In the genomic region with DNA sequence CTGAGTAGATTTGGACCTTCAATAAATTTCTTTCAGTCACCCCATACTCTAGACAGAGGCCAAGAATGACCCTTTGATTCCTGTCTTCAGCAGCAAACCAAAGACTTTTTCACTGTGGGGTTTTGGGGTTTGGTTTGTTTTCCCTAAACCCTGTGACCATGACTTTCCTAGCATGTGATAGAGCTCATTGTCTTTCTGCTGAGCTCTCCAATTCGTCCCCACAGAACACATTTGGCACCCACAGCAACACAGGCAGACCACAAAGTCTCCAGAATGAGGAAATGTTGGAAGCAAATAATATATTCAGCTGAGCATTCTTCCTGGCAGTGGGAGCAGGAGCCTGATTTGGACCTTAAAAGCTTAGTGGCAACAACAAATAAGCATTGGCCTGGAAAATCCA, we compare ENCODE assay signal across 13 cellular contexts. TPM values are rescaled to one million over a fixed set of nuclear protein-coding genes. Genes with fewer than 3 reads are reported as not detected.
DNase-seq lines count a peak whose midpoint lies in the region; ATAC-seq and TF ChIP-seq lines count a peak whose summit lies in the region.
"Had no signal": no experiment of that assay in that cellular context is flagged by ENCODE, and none has a peak within 500 bp of the region (broad histone marks: within the 10 kb centered on the region; RNA-seq: fewer than 3 reads in every experiment).

No MANE protein-coding gene starts in this region.

- H3K4me1 ChIP-seq in lung (ENCODE audit: control insufficient read depth in 2 of 2, insufficient read depth in 2 of 2, low read length in 2 of 2), result no peaks in the 10 kb centered on the region
- peaks cover 0 to 23% (median 13%) of the 10 kb centered on the region in 5 donors for H3K4me1 ChIP-seq in subcutaneous abdominal adipose tissue (ENCODE audit: control insufficient read depth in 5 of 5, insufficient read depth in 5 of 5, low read length in 5 of 5)

- peak; percentile 47 for ATAC-seq in lung (ENCODE audit: insufficient read depth, low FRiP score)
- ATAC-seq in stimulated activated memory B cell treated with anti-CD40 and anti-IgM and Interleukin-4, amounts not matched to agents 10 μg/mL and 1 μg/mL and 100 μg/mL, for 72 hours, result no peak
- ATAC-seq: CD8-positive, alpha-beta T cell; HCT116 had no signal

- peak overlapping the region; percentile 57 to 99 (median 94) for H3K27ac ChIP-seq in dorsolateral prefrontal cortex
- H3K27ac ChIP-seq in lung (ENCODE audit: low read depth in 1 of 2, low read length in 1 of 2), result no peak overlapping the region
- H3K27ac ChIP-seq in subcutaneous abdominal adipose tissue (ENCODE audit: low read depth, low read length), result peak overlapping the region; percentile 71
- H3K27ac ChIP-seq: epithelial cell of prostate had no signal

- DNase-seq in OCI-M1 (lab: John Stamatoyannopoulos, UW) (peak; percentile 46), dorsolateral prefrontal cortex (peak in 8 of 10 donors; percentile 30 to 69 (median 53)), lung (ENCODE audit: low spot score) (no peak), HuH-7 (ENCODE audit: low spot score) (no peak), HPDE6-E6E7 (ENCODE audit: extremely low spot score) (no peak), NCI-H1092 (lab: John Stamatoyannopoulos, UW) (no peak)
- DNase-seq: CD8-positive, alpha-beta T cell; Karpas-422; T-helper 1 cell had no signal

- WGBS in lung, 2 donors, result 4 to 13% methylated on average over 1 of the region's 1 CpG

- H3K36me3 ChIP-seq in lung (ENCODE audit: control insufficient read depth in 2 of 2, insufficient read depth in 2 of 2, low read length in 2 of 2) (no peaks in the 10 kb centered on the region), subcutaneous abdominal adipose tissue (ENCODE audit: control insufficient read depth in 5 of 5, insufficient read depth in 5 of 5, low read length in 5 of 5) (no peaks in the 10 kb centered on the region)

- no peak overlapping the region for H3K27ac Mint-ChIP-seq in stimulated activated memory B cell treated with anti-CD40 and anti-IgM and Interleukin-4, amounts not matched to agents 10 μg/mL and 1 μg/mL and 100 μg/mL, for 72 hours
- H3K27ac Mint-ChIP-seq: CD8-positive, alpha-beta T cell had no signal

- no peaks in the 10 kb centered on the region for H3K9me3 Mint-ChIP-seq in stimulated activated memory B cell treated with anti-CD40 and anti-IgM and Interleukin-4, amounts not matched to agents 10 μg/mL and 1 μg/mL and 100 μg/mL, for 72 hours
- H3K9me3 Mint-ChIP-seq: CD8-positive, alpha-beta T cell had no signal

- H3K4me1 Mint-ChIP-seq in stimulated activated memory B cell treated with anti-CD40 and anti-IgM and Interleukin-4, amounts not matched to agents 10 μg/mL and 1 μg/mL and 100 μg/mL, for 72 hours, result no peaks in the 10 kb centered on the region

- H3K27me3 ChIP-seq in dorsolateral prefrontal cortex, result no peaks in the 10 kb centered on the region
- no peaks in the 10 kb centered on the region for H3K27me3 ChIP-seq in lung (ENCODE audit: control insufficient read depth, insufficient read depth)
- H3K27me3 ChIP-seq in subcutaneous abdominal adipose tissue (ENCODE audit: control insufficient read depth in 5 of 5, insufficient read depth in 4 of 5, low read length in 5 of 5), result peaks cover 0 to 4% (median 0%) of the 10 kb centered on the region in 5 donors

- H3K9me3 ChIP-seq in lung (ENCODE audit: control insufficient read depth in 2 of 2, insufficient read depth in 1 of 2, low read length in 1 of 2) (peaks cover 0 to 5% of the 10 kb centered on the region in 2 donors), subcutaneous abdominal adipose tissue (ENCODE audit: control insufficient read depth in 5 of 5, low read length in 5 of 5) (no peaks in the 10 kb centered on the region)

- no peak overlapping the region for H3K9ac ChIP-seq in subcutaneous abdominal adipose tissue (ENCODE audit: low read length in 5 of 5)

- no peaks in the 10 kb centered on the region for H3K27me3 Mint-ChIP-seq in stimulated activated memory B cell treated with anti-CD40 and anti-IgM and Interleukin-4, amounts not matched to agents 10 μg/mL and 1 μg/mL and 100 μg/mL, for 72 hours

- H3K36me3 Mint-ChIP-seq in stimulated activated memory B cell treated with anti-CD40 and anti-IgM and Interleukin-4, amounts not matched to agents 10 μg/mL and 1 μg/mL and 100 μg/mL, for 72 hours, result no peaks in the 10 kb centered on the region
- H3K36me3 Mint-ChIP-seq: CD8-positive, alpha-beta T cell had no signal

- peak in 4 of 56 donors; percentile 9 to 15 (median 11) for TF ChIP-seq CTCF in dorsolateral prefrontal cortex (IDR thresholded peaks at IDR 0.05 in 54 of 56, conservative IDR thresholded peaks at IDR 0.05 in 2 of 56; ENCODE audit: low read depth in 1 of 56, partially characterized antibody in 56 of 56)
- no peak for TF ChIP-seq CTCF in lung (IDR thresholded peaks at IDR 0.05; ENCODE audit: control extremely low read depth, extremely low read depth)

- intact Hi-C loops in dorsolateral prefrontal cortex (cut with DNase I), result loop anchor here in 1 of 2 donors (1.0 to 5.0 kb wide), 3 partner anchors 64 to 156 kb away; no protein-coding TSS in a partner anchor

- no peak overlapping the region for H3K4me3 Mint-ChIP-seq in stimulated activated memory B cell treated with anti-CD40 and anti-IgM and Interleukin-4, amounts not matched to agents 10 μg/mL and 1 μg/mL and 100 μg/mL, for 72 hours
- H3K4me3 Mint-ChIP-seq: CD8-positive, alpha-beta T cell had no signal

- peak overlapping the region in 53 of 59 donors; percentile 1 to 64 (median 38) for H3K4me3 ChIP-seq in dorsolateral prefrontal cortex
- no peak overlapping the region for H3K4me3 ChIP-seq in lung
- H3K4me3 ChIP-seq in subcutaneous abdominal adipose tissue (ENCODE audit: low read depth in 1 of 5, low read length in 5 of 5), result no peak overlapping the region

RNA-seq across cellular contexts. Expression of a gene that starts 36.8 kb away (rescaled TPM):
- total RNA-seq in dorsolateral prefrontal cortex (1 to 10 TPM in 61 of 120 experiments, under 1 TPM in 33, not detected in 26; 0.21 to 8.7 (median 1.3) TPM), lung (1 to 10 TPM in 1 of 2 donors, under 1 TPM in 1; 0.88 to 9.3 TPM)
- 1 to 10 TPM in 1 of 2 donors, under 1 TPM in 1; 0.86 to 1.1 TPM for polyA plus RNA-seq in lung
- total RNA-seq: CD8-positive, alpha-beta T cell had no signal

Comparison
In these comparisons a context has a peak if more than half of its experiments do, and no peak if none do; other contexts are left out.
1. DNase-seq: peak in OCI-M1 (single experiment) and dorsolateral prefrontal cortex (8 of 10); none in lung (single experiment), HuH-7 (single experiment), HPDE6-E6E7 (single experiment) and NCI-H1092 (single experiment).
2. H3K27ac ChIP-seq: peak in dorsolateral prefrontal cortex (59 of 59) and subcutaneous abdominal adipose tissue (single experiment); none in lung (0 of 2).
3. H3K4me3 ChIP-seq: peak in dorsolateral prefrontal cortex (53 of 59); none in lung (single experiment) and subcutaneous abdominal adipose tissue (0 of 5).